8 cellular contexts compared by ENCODE assay signal in genomic region chr15:41544650-41545015, GRCh38. TPM values are rescaled to one million over a fixed set of nuclear protein-coding genes. Genes with fewer than 3 reads are reported as not detected.
DNase-seq lines count a peak whose midpoint lies in the region; ATAC-seq and TF ChIP-seq lines count a peak whose summit lies in the region.

No MANE protein-coding gene starts in this region.

- H3K27me3 Mint-ChIP-seq in T-helper 17 cell: no peaks in the 10 kb centered on the region

- H3K4me3 ChIP-seq in foreskin fibroblast (ENCODE audit: low read depth in 1 of 2, low read length in 2 of 2): peak overlapping the region; percentile 99

- no peaks in the 10 kb centered on the region for H3K9me3 ChIP-seq in T-helper 17 cell (ENCODE audit: control insufficient read depth, low read length, poor library complexity, severe bottlenecking)

- peaks cover 4% of the 10 kb centered on the region for H3K4me1 Mint-ChIP-seq in T-helper 17 cell

- H3K4me3 Mint-ChIP-seq in T-helper 17 cell: peak overlapping the region; percentile 96

- peak; percentile 25 for DNase-seq in EL
- no peak for DNase-seq in T-helper 17 cell
- peak; percentile 96 for DNase-seq in foreskin fibroblast
- no peak for DNase-seq in sciatic nerve (ENCODE audit: low spot score)
- DNase-seq in pons (ENCODE audit: low spot score): no peak
- DNase-seq in GM13976 (ENCODE audit: low spot score): no peak
- DNase-seq in stimulated activated CD4-positive, alpha-beta T cell treated with anti-CD3 and anti-CD28 coated beads, Interleukin-1b, Interleukin-23, amount 100 ng/mL, for 48 hours: no peak

- TF ChIP-seq CTCF in foreskin fibroblast (IDR thresholded peaks at IDR 0.05; ENCODE audit: low read depth, low read length) (no peak), GM13976 (IDR thresholded peaks at IDR 0.05; ENCODE audit: borderline replicate concordance, control extremely low read depth, extremely low read depth, insufficient read depth, missing control alignments) (no peak)

- ATAC-seq in T-helper 17 cell: no peak
- ATAC-seq in sciatic nerve: peak; percentile 41
- no peak for ATAC-seq in HG03025 (IDR thresholded peaks at IDR 0.05; ENCODE audit: low FRiP score, unreplicated experiment)

- peak overlapping the region; percentile 90 for H3K27ac Mint-ChIP-seq in T-helper 17 cell

- intact Hi-C loops in sciatic nerve (cut with DNase I): no loop called here

- H3K36me3 Mint-ChIP-seq in T-helper 17 cell (ENCODE audit: low read depth): no peaks in the 10 kb centered on the region

- in situ Hi-C loops in GM13976 (cut with MboI; ENCODE audit: low sequenced_read_pairs, unreplicated experiment): no loop called here

RNA-seq across cellular contexts. Expression of gene RPAP1, which starts 0.6 kb away (rescaled TPM):
- total RNA-seq in T-helper 17 cell: 10 to 100 TPM; 26.6 to 28.4 TPM
- total RNA-seq in sciatic nerve: 30.0 TPM

RNA-seq across cellular contexts. Expression of gene TYRO3, which starts 14.4 kb away (rescaled TPM):
- total RNA-seq in T-helper 17 cell (under 1 TPM; 0.75 to 0.89 TPM), sciatic nerve (36.9 TPM)

RNA-seq across cellular contexts. Expression of gene LTK, which starts 31.0 kb away (rescaled TPM):
- total RNA-seq in T-helper 17 cell: 10 to 100 TPM; 58.2 to 74.6 TPM
- 1.1 TPM for total RNA-seq in sciatic nerve

RNA-seq across cellular contexts. Expression of gene ITPKA, which starts 51.0 kb away (rescaled TPM):
- total RNA-seq in T-helper 17 cell (under 1 TPM; 0.20 to 0.29 TPM), sciatic nerve (not detected)

Comparison
In these comparisons a context has a peak if more than half of its experiments do, and no peak if none do; other contexts are left out.
1. DNase-seq: peak in EL (single experiment) and foreskin fibroblast (2 of 2); none in T-helper 17 cell (0 of 3), sciatic nerve (single experiment), pons (single experiment), GM13976 (single experiment) and stimulated activated CD4-positive, alpha-beta T cell treated with anti-CD3 and anti-CD28 coated beads, Interleukin-1b, Interleukin-23, amount 100 ng/mL, for 48 hours (single experiment).
2. RNA of gene TYRO3, which starts 14.4 kb away (total RNA-seq): 36.9 TPM in sciatic nerve (single experiment); 0.75 to 0.89 TPM in T-helper 17 cell; every median in the first group is over 10 times any median in the second.
3. RNA of gene LTK, which starts 31.0 kb away (total RNA-seq): 58.2 to 74.6 TPM in T-helper 17 cell; 1.1 TPM in sciatic nerve (single experiment); every median in the first group is over 10 times any median in the second.